16 cellular contexts compared by ENCODE assay signal in genomic region chr10:16644146-16644545, GRCh38.
DNase-seq lines count a peak whose midpoint lies in the region; ATAC-seq and TF ChIP-seq lines count a peak whose summit lies in the region.
"Had no signal": no experiment of that assay in that cellular context is flagged by ENCODE, and none has a peak within 500 bp of the region (broad histone marks: within the 10 kb centered on the region; RNA-seq: fewer than 3 reads in every experiment).

No MANE protein-coding gene starts in this region.

- H3K36me3 ChIP-seq in SK-N-SH (replicated peaks in 1 of 2; ENCODE audit: control insufficient read depth in 1 of 2, insufficient read depth in 2 of 2, low read length in 1 of 2): no peaks in the 10 kb centered on the region
- H3K36me3 ChIP-seq in Panc1 (ENCODE audit: control insufficient read depth, insufficient read depth, low read length): no peaks in the 10 kb centered on the region
- no peaks in the 10 kb centered on the region for H3K36me3 ChIP-seq in fibroblast of lung (ENCODE audit: control insufficient read depth, insufficient read depth, low read length)
- no peaks in the 10 kb centered on the region for H3K36me3 ChIP-seq in smooth muscle cell (ENCODE audit: low read depth)
- H3K36me3 ChIP-seq in right lobe of liver: no peaks in the 10 kb centered on the region

- H2AFZ ChIP-seq in SK-N-SH (ENCODE audit: low read depth) (no peak overlapping the region), fibroblast of lung (ENCODE audit: low read length) (no peak overlapping the region), smooth muscle cell (ENCODE audit: low read depth) (no peak overlapping the region)

- no peak for TF ChIP-seq RAD21 in SK-N-SH (IDR thresholded peaks at IDR 0.05; ENCODE audit: low read length)

- TF ChIP-seq EP300 in SK-N-SH (IDR thresholded peaks at IDR 0.05; ENCODE audit: borderline replicate concordance in 1 of 2, low read depth in 1 of 2, low read length in 1 of 2): no peak

- H3K4me3 ChIP-seq in SK-N-SH (ENCODE audit: low read depth in 2 of 2, low read length in 1 of 2): no peak overlapping the region
- H3K4me3 ChIP-seq in Panc1 (ENCODE audit: low read depth in 2 of 2, low read length in 2 of 2): no peak overlapping the region
- H3K4me3 ChIP-seq in fibroblast of lung (replicated peaks in 1 of 4; ENCODE audit: control extremely low read depth in 1 of 4, insufficient read depth in 1 of 4, low read depth in 3 of 4, low read length in 4 of 4): no peak overlapping the region
- H3K4me3 ChIP-seq in smooth muscle cell: no peak overlapping the region
- no peak overlapping the region for H3K4me3 ChIP-seq in right lobe of liver
- H3K4me3 ChIP-seq: K562 had no signal

- TF ChIP-seq CTCF in SK-N-SH (IDR thresholded peaks at IDR 0.05): no peak
- TF ChIP-seq CTCF in Panc1 (IDR thresholded peaks at IDR 0.05): no peak
- TF ChIP-seq CTCF in fibroblast of lung (conservative IDR thresholded peaks at IDR 0.05 in 1 of 2, IDR thresholded peaks at IDR 0.05 in 1 of 2; ENCODE audit: low read depth in 1 of 2, low read length in 2 of 2): no peak
- TF ChIP-seq CTCF in smooth muscle cell (IDR thresholded peaks at IDR 0.05; ENCODE audit: borderline replicate concordance, insufficient read depth, poor library complexity, severe bottlenecking): no peak
- TF ChIP-seq CTCF in GM13977 (IDR thresholded peaks at IDR 0.05; ENCODE audit: extremely low read depth, insufficient read depth, missing control alignments): no peak
- TF ChIP-seq CTCF in right lobe of liver (IDR thresholded peaks at IDR 0.05): no peak

- TF ChIP-seq POLR2A in right lobe of liver (IDR thresholded peaks at IDR 0.05): no peak

- H3K27ac ChIP-seq in SK-N-SH (ENCODE audit: low read depth in 2 of 2, low read length in 1 of 2) (no peak overlapping the region), Panc1 (ENCODE audit: low read length) (no peak overlapping the region), fibroblast of lung (ENCODE audit: insufficient read depth, low read length) (no peak overlapping the region), smooth muscle cell (ENCODE audit: low read depth) (no peak overlapping the region), right lobe of liver (no peak overlapping the region)

- ATAC-seq in SK-N-SH treated with all-trans-retinoic acid at 6 μM for 48 hours: peak; percentile 20; the same call in 1 of the 3 replicates
- ATAC-seq in Panc1: peak; percentile 77
- no peak for ATAC-seq in GM18519 (IDR thresholded peaks at IDR 0.05; ENCODE audit: low FRiP score, unreplicated experiment)
- ATAC-seq in right lobe of liver: no peak
- ATAC-seq: activated CD8-positive, alpha-beta T cell treated with anti-CD3 and anti-CD28 coated beads for 36 hours; K562; naive thymus-derived CD8-positive, alpha-beta T cell had no signal

- CTCF ChIA-PET in SK-N-SH (lab: Yijun Ruan, JAX): interaction anchor here (1.7 kb wide), 1 partner anchor 14 kb away, joined by 3 read pairs; no protein-coding TSS in a partner anchor
- CTCF ChIA-PET in Panc1 (lab: Charles Lee): no interaction called here

- no TSS peak for BruUV-seq in Panc1 (replicated peaks; lab: Mats Ljungman, UMichigan)

- no peaks in the 10 kb centered on the region for H3F3A ChIP-seq in SK-N-SH (replicated peaks; ENCODE audit: insufficient read depth)
- H3F3A ChIP-seq in smooth muscle cell (ENCODE audit: low read depth): no peaks in the 10 kb centered on the region

- in situ Hi-C loops in Panc1 (cut with HindIII; ENCODE audit: low pct_unique_long_range_greater_than_20kb, low sequenced_read_pairs) (no loop called here), GM13977 (cut with MboI; ENCODE audit: low pct_unique_long_range_greater_than_20kb, low sequenced_read_pairs, unreplicated experiment) (no loop called here)

- H3K9me3 ChIP-seq in SK-N-SH (no peaks in the 10 kb centered on the region), Panc1 (ENCODE audit: control insufficient read depth, insufficient read depth, low read depth, low read length) (no peaks in the 10 kb centered on the region), fibroblast of lung (ENCODE audit: control insufficient read depth, insufficient read depth, low read depth, low read length) (no peaks in the 10 kb centered on the region), smooth muscle cell (replicated peaks; ENCODE audit: low read depth) (no peaks in the 10 kb centered on the region), right lobe of liver (no peaks in the 10 kb centered on the region)

- H3K79me2 ChIP-seq in SK-N-SH (ENCODE audit: insufficient read depth) (no peaks in the 10 kb centered on the region), fibroblast of lung (ENCODE audit: control insufficient read depth, insufficient read depth, low read length) (no peaks in the 10 kb centered on the region), smooth muscle cell (ENCODE audit: low read depth) (no peaks in the 10 kb centered on the region)

- WGBS in SK-N-SH (ENCODE audit: low lambda C conversion rate): 67% methylated on average over 5 of the region's 5 CpGs
- WGBS in smooth muscle cell (ENCODE audit: low lambda C conversion rate): 25% methylated on average over 5 of the region's 5 CpGs
- 90% methylated on average over 5 of the region's 5 CpGs for WGBS in right lobe of liver (ENCODE audit: insufficient coverage, low coverage, low lambda C conversion rate, missing lambda C conversion rate)

- H3K27me3 ChIP-seq in SK-N-SH (ENCODE audit: insufficient read depth) (no peaks in the 10 kb centered on the region), Panc1 (ENCODE audit: control insufficient read depth, insufficient read depth, low read length) (no peaks in the 10 kb centered on the region), fibroblast of lung (ENCODE audit: control insufficient read depth, insufficient read depth, low read length) (no peaks in the 10 kb centered on the region), smooth muscle cell (ENCODE audit: low read depth) (no peaks in the 10 kb centered on the region), right lobe of liver (no peaks in the 10 kb centered on the region)

- H3K4me1 ChIP-seq in SK-N-SH (ENCODE audit: control insufficient read depth in 1 of 2, insufficient read depth in 2 of 2, low read depth in 1 of 2, low read length in 1 of 2) (peaks cover 0 to 4% of the 10 kb centered on the region in 2 experiments; a peak in 3 of 4 replicates), Panc1 (ENCODE audit: control insufficient read depth, insufficient read depth, low read length) (peaks cover 7% of the 10 kb centered on the region), fibroblast of lung (ENCODE audit: control insufficient read depth, extremely low read depth, insufficient read depth, low read length) (peaks cover 2% of the 10 kb centered on the region), smooth muscle cell (ENCODE audit: low read depth) (no peaks in the 10 kb centered on the region), right lobe of liver (no peaks in the 10 kb centered on the region)

- H3K4me2 ChIP-seq in SK-N-SH (no peak overlapping the region), fibroblast of lung (ENCODE audit: extremely low read depth, insufficient read depth, low read length) (no peak overlapping the region), smooth muscle cell (peak overlapping the region; percentile 47)

- H3K9ac ChIP-seq in SK-N-SH (no peak overlapping the region), fibroblast of lung (ENCODE audit: insufficient read depth, low read length) (no peak overlapping the region), smooth muscle cell (ENCODE audit: low read depth) (no peak overlapping the region)

- POLR2A ChIA-PET in SK-N-SH (lab: Yijun Ruan, JAX) (no interaction called here), Panc1 (lab: Charles Lee) (no interaction called here)

- DNase-seq in SK-N-SH (no peak), Panc1 (ENCODE audit: low read depth, low spot score) (peak; percentile 27), fibroblast of lung (ENCODE audit: low read depth in 2 of 2) (peak; percentile 41 to 63), smooth muscle cell (lab: John Stamatoyannopoulos, UW; ENCODE audit: unreplicated experiment) (no peak), GM13977 (ENCODE audit: low spot score) (no peak), right lobe of liver (no peak)
- DNase-seq: 8988T; activated CD8-positive, alpha-beta T cell treated with anti-CD3 and anti-CD28 coated beads for 36 hours; activated naive CD4-positive, alpha-beta T cell treated with anti-CD3 and anti-CD28 coated beads for 36 hours; cerebellar nuclear complex; GOT3; kidney glomerular epithelial cell; naive thymus-derived CD8-positive, alpha-beta T cell had no signal

- 0 out of 2 replicates have a peak, but pooled peaks cover 3% of the 10 kb centered on the region for H4K20me1 ChIP-seq in SK-N-SH (ENCODE audit: insufficient read depth)
- H4K20me1 ChIP-seq in fibroblast of lung (ENCODE audit: control insufficient read depth, extremely low read depth, insufficient read depth, low read length): no peaks in the 10 kb centered on the region
- H4K20me1 ChIP-seq in smooth muscle cell (ENCODE audit: low read depth): peaks cover 81% of the 10 kb centered on the region

- intact Hi-C loops in Panc1 (cut with micrococcal nuclease; ENCODE audit: unreplicated experiment) (no loop called here), right lobe of liver (cut with DNase I) (no loop called here)

- peaks cover 5% of the 10 kb centered on the region; the same call in 1 of the 2 replicates for H3K9me2 ChIP-seq in SK-N-SH

TF ChIP-seq in SK-N-SH treated with all-trans-retinoic acid at 6 μM for 48 hours, 23 proteins besides CTCF, POLR2A, EP300 and RAD21 (continues in another document):
- TF ChIP-seq ZNF8 (CRISPR knock-in tag; IDR thresholded peaks at IDR 0.05): no peak
- TF ChIP-seq ESRRG (CRISPR knock-in tag; IDR thresholded peaks at IDR 0.05): no peak

TF ChIP-seq in SK-N-SH, 30 proteins besides CTCF, POLR2A, EP300 and RAD21:
- TF ChIP-seq RFX5 (IDR thresholded peaks at IDR 0.05; ENCODE audit: low read length): no peak
- no peak for TF ChIP-seq PBX3 (IDR thresholded peaks at IDR 0.05)
- TF ChIP-seq NRF1 (IDR thresholded peaks at IDR 0.05; ENCODE audit: low read depth, low read length): no peak
- TF ChIP-seq ELF1 (IDR thresholded peaks at IDR 0.05): no peak
- no peak for TF ChIP-seq SIN3A (IDR thresholded peaks at IDR 0.05; ENCODE audit: borderline replicate concordance, low read depth, low read length)

Comparison
In these comparisons a context has a peak if more than half of its experiments do, and no peak if none do; other contexts are left out.
1. ATAC-seq: peak in SK-N-SH treated with all-trans-retinoic acid at 6 μM for 48 hours (single experiment) and Panc1 (single experiment); none in GM18519 (single experiment) and right lobe of liver (0 of 4).
2. DNase-seq: peak in Panc1 (single experiment) and fibroblast of lung (2 of 2); none in SK-N-SH (single experiment), smooth muscle cell (single experiment), GM13977 (single experiment) and right lobe of liver (0 of 3).